1 cellular context compared by ENCODE assay signal in the genomic region with DNA sequence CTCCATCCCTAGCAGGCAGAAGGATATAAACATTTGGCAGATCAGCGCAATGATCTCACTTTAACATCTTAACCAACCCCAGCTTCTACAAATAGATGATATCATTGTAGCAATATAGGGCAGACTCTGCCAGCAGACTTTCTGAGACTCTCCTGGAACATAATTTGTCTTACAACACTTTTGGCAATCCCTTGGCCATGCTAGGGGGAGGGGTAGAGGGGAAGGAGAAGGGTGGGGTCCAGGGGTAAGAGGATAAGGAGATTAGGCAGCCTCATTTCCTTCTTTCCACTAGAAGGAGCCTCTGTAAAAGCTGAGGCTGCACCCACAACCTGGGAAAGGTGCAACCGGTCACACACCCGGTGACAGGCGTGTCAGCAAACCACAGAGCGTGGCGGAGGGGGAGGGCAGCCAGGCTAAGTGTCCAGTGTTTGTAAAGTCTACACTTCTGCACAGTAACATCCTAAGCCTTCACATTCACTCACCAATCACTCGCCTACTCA.
TF ChIP-seq lines count a peak whose summit lies in the region.

No MANE protein-coding gene starts in this region.

TF ChIP-seq in HEK293, 187 proteins besides CTCF, POLR2A, EP300 and RAD21 (continued from another document):
- TF ChIP-seq, protein P1, sequence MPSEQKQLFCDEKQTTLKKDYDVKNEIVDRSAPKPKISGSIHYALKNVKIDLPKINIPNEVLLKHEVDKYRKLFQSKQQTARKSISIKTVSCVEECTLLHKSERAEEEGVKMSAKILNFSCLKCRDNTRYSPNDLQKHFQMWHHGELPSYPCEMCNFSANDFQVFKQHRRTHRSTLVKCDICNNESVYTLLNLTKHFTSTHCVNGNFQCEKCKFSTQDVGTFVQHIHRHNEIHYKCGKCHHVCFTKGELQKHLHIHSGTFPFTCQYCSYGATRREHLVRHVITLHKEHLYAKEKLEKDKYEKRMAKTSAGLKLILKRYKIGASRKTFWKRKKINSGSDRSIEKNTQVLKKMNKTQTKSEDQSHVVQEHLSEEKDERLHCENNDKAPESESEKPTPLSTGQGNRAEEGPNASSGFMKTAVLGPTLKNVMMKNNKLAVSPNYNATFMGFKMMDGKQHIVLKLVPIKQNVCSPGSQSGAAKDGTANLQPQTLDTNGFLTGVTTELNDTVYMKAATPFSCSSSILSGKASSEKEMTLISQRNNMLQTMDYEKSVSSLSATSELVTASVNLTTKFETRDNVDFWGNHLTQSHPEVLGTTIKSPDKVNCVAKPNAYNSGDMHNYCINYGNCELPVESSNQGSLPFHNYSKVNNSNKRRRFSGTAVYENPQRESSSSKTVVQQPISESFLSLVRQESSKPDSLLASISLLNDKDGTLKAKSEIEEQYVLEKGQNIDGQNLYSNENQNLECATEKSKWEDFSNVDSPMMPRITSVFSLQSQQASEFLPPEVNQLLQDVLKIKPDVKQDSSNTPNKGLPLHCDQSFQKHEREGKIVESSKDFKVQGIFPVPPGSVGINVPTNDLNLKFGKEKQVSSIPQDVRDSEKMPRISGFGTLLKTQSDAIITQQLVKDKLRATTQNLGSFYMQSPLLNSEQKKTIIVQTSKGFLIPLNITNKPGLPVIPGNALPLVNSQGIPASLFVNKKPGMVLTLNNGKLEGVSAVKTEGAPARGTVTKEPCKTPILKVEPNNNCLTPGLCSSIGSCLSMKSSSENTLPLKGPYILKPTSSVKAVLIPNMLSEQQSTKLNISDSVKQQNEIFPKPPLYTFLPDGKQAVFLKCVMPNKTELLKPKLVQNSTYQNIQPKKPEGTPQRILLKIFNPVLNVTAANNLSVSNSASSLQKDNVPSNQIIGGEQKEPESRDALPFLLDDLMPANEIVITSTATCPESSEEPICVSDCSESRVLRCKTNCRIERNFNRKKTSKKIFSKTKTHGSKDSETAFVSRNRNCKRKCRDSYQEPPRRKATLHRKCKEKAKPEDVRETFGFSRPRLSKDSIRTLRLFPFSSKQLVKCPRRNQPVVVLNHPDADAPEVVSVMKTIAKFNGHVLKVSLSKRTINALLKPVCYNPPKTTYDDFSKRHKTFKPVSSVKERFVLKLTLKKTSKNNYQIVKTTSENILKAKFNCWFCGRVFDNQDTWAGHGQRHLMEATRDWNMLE (tag by site-specific recombination; conservative IDR thresholded peaks at IDR 0.05; ENCODE audit: low read depth) = no peak
- no peak for TF ChIP-seq ZNF10 (tag by site-specific recombination; IDR thresholded peaks at IDR 0.05)
- TF ChIP-seq, protein P2, sequence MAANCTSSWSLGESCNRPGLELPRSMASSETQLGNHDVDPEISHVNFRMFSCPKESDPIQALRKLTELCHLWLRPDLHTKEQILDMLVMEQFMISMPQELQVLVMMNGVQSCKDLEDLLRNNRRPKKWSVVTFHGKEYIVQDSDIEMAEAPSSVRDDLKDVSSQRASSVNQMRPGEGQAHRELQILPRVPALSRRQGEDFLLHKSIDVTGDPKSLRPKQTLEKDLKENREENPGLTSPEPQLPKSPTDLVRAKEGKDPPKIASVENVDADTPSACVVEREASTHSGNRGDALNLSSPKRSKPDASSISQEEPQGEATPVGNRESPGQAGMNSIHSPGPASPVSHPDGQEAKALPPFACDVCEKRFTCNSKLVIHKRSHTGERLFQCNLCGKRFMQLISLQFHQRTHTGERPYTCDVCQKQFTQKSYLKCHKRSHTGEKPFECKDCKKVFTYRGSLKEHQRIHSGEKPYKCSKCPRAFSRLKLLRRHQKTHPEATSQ (tag by site-specific recombination; IDR thresholded peaks at IDR 0.05) = no peak
- TF ChIP-seq, protein P3, sequence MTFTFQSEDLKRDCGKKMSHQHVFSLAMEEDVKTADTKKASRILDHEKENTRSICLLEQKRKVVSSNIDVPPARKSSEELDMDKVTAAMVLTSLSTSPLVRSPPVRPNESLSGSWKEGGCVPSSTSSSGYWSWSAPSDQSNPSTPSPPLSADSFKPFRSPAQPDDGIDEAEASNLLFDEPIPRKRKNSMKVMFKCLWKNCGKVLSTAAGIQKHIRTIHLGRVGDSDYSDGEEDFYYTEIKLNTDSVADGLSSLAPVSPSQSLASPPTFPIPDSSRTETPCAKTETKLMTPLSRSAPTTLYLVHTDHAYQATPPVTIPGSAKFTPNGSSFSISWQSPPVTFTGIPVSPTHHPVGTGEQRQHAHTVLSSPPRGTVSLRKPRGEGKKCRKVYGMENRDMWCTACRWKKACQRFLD (tag by site-specific recombination; IDR thresholded peaks at IDR 0.05) = no peak
- TF ChIP-seq ZNF473 (tag by site-specific recombination; IDR thresholded peaks at IDR 0.05) = no peak
- TF ChIP-seq ZNF146 (tag by site-specific recombination; IDR thresholded peaks at IDR 0.05) = no peak
- TF ChIP-seq ZNF529 (tag by site-specific recombination; IDR thresholded peaks at IDR 0.05; ENCODE audit: insufficient replicate concordance) = no peak
- peak; percentile 96 for TF ChIP-seq ZNF600 (tag by site-specific recombination; IDR thresholded peaks at IDR 0.05)
- TF ChIP-seq, protein P4, sequence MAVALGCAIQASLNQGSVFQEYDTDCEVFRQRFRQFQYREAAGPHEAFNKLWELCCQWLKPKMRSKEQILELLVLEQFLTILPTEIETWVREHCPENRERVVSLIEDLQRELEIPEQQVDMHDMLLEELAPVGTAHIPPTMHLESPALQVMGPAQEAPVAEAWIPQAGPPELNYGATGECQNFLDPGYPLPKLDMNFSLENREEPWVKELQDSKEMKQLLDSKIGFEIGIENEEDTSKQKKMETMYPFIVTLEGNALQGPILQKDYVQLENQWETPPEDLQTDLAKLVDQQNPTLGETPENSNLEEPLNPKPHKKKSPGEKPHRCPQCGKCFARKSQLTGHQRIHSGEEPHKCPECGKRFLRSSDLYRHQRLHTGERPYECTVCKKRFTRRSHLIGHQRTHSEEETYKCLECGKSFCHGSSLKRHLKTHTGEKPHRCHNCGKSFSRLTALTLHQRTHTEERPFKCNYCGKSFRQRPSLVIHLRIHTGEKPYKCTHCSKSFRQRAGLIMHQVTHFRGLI (tag by site-specific recombination; IDR thresholded peaks at IDR 0.05) = no peak
- no peak for TF ChIP-seq HOXC10 (CRISPR knock-in tag; IDR thresholded peaks at IDR 0.05)
- TF ChIP-seq ZNF266 (tag by site-specific recombination; IDR thresholded peaks at IDR 0.05; ENCODE audit: low read depth) = no peak
- TF ChIP-seq SP7 (tag by site-specific recombination; IDR thresholded peaks at IDR 0.05) = 0 out of 2 replicates have a peak, but pooled peaks have one; percentile 24
- TF ChIP-seq ZNF214 (tag by site-specific recombination; IDR thresholded peaks at IDR 0.05; ENCODE audit: borderline replicate concordance) = no peak
- TF ChIP-seq ZNF416 (tag by site-specific recombination; IDR thresholded peaks at IDR 0.05) = no peak
- TF ChIP-seq ZNF830 (tag by site-specific recombination; IDR thresholded peaks at IDR 0.05; ENCODE audit: low read depth) = no peak
- no peak for TF ChIP-seq ZSCAN23 (tag by site-specific recombination; IDR thresholded peaks at IDR 0.05)
- TF ChIP-seq, protein P5, sequence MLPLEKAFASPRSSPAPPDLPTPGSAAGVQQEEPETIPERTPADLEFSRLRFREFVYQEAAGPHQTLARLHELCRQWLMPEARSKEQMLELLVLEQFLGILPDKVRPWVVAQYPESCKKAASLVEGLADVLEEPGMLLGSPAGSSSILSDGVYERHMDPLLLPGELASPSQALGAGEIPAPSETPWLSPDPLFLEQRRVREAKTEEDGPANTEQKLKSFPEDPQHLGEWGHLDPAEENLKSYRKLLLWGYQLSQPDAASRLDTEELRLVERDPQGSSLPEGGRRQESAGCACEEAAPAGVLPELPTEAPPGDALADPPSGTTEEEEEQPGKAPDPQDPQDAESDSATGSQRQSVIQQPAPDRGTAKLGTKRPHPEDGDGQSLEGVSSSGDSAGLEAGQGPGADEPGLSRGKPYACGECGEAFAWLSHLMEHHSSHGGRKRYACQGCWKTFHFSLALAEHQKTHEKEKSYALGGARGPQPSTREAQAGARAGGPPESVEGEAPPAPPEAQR (tag by site-specific recombination; IDR thresholded peaks at IDR 0.05) = no peak
- no peak for TF ChIP-seq ZNF549 (tag by site-specific recombination; IDR thresholded peaks at IDR 0.05)
- no peak for TF ChIP-seq ZNF501 (tag by site-specific recombination; IDR thresholded peaks at IDR 0.05)
- TF ChIP-seq ZNF239 (tag by site-specific recombination; IDR thresholded peaks at IDR 0.05) = no peak
- TF ChIP-seq, protein P6, sequence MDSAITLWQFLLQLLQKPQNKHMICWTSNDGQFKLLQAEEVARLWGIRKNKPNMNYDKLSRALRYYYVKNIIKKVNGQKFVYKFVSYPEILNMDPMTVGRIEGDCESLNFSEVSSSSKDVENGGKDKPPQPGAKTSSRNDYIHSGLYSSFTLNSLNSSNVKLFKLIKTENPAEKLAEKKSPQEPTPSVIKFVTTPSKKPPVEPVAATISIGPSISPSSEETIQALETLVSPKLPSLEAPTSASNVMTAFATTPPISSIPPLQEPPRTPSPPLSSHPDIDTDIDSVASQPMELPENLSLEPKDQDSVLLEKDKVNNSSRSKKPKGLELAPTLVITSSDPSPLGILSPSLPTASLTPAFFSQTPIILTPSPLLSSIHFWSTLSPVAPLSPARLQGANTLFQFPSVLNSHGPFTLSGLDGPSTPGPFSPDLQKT (IDR thresholded peaks at IDR 0.05; ENCODE audit: borderline replicate concordance, low read depth, low read length) = no peak
- no peak for TF ChIP-seq ZNF121 (tag by site-specific recombination; IDR thresholded peaks at IDR 0.05)
- TF ChIP-seq, protein P7, sequence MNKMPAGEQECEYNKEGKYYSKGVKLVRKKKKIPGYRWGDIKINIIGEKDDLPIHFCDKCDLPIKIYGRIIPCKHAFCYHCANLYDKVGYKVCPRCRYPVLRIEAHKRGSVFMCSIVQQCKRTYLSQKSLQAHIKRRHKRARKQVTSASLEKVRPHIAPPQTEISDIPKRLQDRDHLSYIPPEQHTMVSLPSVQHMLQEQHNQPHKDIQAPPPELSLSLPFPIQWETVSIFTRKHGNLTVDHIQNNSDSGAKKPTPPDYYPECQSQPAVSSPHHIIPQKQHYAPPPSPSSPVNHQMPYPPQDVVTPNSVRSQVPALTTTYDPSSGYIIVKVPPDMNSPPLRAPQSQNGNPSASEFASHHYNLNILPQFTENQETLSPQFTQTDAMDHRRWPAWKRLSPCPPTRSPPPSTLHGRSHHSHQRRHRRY (tag by site-specific recombination; IDR thresholded peaks at IDR 0.05) = no peak
- TF ChIP-seq ZNF792 (tag by site-specific recombination; IDR thresholded peaks at IDR 0.05) = no peak
- TF ChIP-seq IKZF3 (tag by site-specific recombination; IDR thresholded peaks at IDR 0.05) = peak; percentile 87; the same call in 1 of the 2 replicates
- TF ChIP-seq, protein P8, sequence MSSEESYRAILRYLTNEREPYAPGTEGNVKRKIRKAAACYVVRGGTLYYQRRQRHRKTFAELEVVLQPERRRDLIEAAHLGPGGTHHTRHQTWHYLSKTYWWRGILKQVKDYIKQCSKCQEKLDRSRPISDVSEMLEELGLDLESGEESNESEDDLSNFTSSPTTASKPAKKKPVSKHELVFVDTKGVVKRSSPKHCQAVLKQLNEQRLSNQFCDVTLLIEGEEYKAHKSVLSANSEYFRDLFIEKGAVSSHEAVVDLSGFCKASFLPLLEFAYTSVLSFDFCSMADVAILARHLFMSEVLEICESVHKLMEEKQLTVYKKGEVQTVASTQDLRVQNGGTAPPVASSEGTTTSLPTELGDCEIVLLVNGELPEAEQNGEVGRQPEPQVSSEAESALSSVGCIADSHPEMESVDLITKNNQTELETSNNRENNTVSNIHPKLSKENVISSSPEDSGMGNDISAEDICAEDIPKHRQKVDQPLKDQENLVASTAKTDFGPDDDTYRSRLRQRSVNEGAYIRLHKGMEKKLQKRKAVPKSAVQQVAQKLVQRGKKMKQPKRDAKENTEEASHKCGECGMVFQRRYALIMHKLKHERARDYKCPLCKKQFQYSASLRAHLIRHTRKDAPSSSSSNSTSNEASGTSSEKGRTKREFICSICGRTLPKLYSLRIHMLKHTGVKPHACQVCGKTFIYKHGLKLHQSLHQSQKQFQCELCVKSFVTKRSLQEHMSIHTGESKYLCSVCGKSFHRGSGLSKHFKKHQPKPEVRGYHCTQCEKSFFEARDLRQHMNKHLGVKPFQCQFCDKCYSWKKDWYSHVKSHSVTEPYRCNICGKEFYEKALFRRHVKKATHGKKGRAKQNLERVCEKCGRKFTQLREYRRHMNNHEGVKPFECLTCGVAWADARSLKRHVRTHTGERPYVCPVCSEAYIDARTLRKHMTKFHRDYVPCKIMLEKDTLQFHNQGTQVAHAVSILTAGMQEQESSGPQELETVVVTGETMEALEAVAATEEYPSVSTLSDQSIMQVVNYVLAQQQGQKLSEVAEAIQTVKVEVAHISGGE (tag by site-specific recombination; conservative IDR thresholded peaks at IDR 0.05; ENCODE audit: low read depth) = no peak
- no peak for TF ChIP-seq ZNF174 (tag by site-specific recombination; IDR thresholded peaks at IDR 0.05)
- TF ChIP-seq ZNF596 (tag by site-specific recombination; IDR thresholded peaks at IDR 0.05) = no peak
- TF ChIP-seq, protein P9, sequence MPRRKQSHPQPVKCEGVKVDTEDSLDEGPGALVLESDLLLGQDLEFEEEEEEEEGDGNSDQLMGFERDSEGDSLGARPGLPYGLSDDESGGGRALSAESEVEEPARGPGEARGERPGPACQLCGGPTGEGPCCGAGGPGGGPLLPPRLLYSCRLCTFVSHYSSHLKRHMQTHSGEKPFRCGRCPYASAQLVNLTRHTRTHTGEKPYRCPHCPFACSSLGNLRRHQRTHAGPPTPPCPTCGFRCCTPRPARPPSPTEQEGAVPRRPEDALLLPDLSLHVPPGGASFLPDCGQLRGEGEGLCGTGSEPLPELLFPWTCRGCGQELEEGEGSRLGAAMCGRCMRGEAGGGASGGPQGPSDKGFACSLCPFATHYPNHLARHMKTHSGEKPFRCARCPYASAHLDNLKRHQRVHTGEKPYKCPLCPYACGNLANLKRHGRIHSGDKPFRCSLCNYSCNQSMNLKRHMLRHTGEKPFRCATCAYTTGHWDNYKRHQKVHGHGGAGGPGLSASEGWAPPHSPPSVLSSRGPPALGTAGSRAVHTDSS (tag by site-specific recombination; IDR thresholded peaks at IDR 0.05) = no peak
- TF ChIP-seq ZNF670 (tag by site-specific recombination; IDR thresholded peaks at IDR 0.05; ENCODE audit: low read depth) = no peak
- no peak for TF ChIP-seq SCRT1 (tag by site-specific recombination; IDR thresholded peaks at IDR 0.05; ENCODE audit: borderline replicate concordance)
- TF ChIP-seq ZNF707 (tag by site-specific recombination; IDR thresholded peaks at IDR 0.05) = no peak
- TF ChIP-seq ZNF561 (tag by site-specific recombination; IDR thresholded peaks at IDR 0.05; ENCODE audit: borderline replicate concordance) = no peak
- peak; percentile 31; the same call in 1 of the 2 replicates for TF ChIP-seq ZNF335 (tag by site-specific recombination; conservative IDR thresholded peaks at IDR 0.05)
